Comparison of ENCODE assay signal across 32 cellular contexts in genomic region chr1:50471967-50472366, GRCh38. TPM values are rescaled to one million over a fixed set of nuclear protein-coding genes. Genes with fewer than 3 reads are reported as not detected.
"Had no signal": no experiment of that assay in that cellular context is flagged by ENCODE, and none has a peak within 500 bp of the region (broad histone marks: within the 10 kb centered on the region; RNA-seq: fewer than 3 reads in every experiment).

No MANE protein-coding gene starts in this region.

- ATAC-seq: activated CD8-positive, alpha-beta memory T cell treated with anti-CD3 and anti-CD28 coated beads, Interleukin-2, amount 10 ng/mL, durations not matched to agents 7 days and 5 days; activated CD8-positive, alpha-beta T cell treated with anti-CD3 and anti-CD28 coated beads, Interleukin-2, amount 10 ng/mL, durations not matched to agents 7 days and 5 days; activated naive CD4-positive, alpha-beta T cell treated with anti-CD3 and anti-CD28 coated beads, Interleukin-2, amount 50 U/mL, for 72 hours; foreskin keratinocyte; heart left ventricle; left ventricle myocardium superior; stimulated activated effector memory CD8-positive, alpha-beta T cell treated with anti-CD3 and anti-CD28 coated beads, Interleukin-12 subunit alpha, Interleukin-12 subunit beta, amount 100 ng/mL, for 72 hours; stimulated activated naive CD8-positive, alpha-beta T cell treated with anti-CD3 and anti-CD28 coated beads, Interleukin-15, amount 100 ng/mL, for 72 hours; T-helper 17 cell had no signal

- H3K4me3 ChIP-seq: breast epithelium, esophagus muscularis mucosa, heart left ventricle, ovary, sigmoid colon, thyroid gland, upper lobe of left lung, vagina had no signal

- H3K27me3 Mint-ChIP-seq: activated CD8-positive, alpha-beta memory T cell treated with anti-CD3 and anti-CD28 coated beads, Interleukin-2, amount 10 ng/mL, durations not matched to agents 7 days and 5 days; naive B cell; progenitor cell of endocrine pancreas; stimulated activated naive CD8-positive, alpha-beta T cell treated with anti-CD3 and anti-CD28 coated beads, Interleukin-15, amount 100 ng/mL, for 72 hours; T-helper 17 cell had no signal

- H3K9me3 ChIP-seq: breast epithelium, esophagus muscularis mucosa, heart left ventricle, ovary, sigmoid colon, thyroid gland, upper lobe of left lung, vagina had no signal

- H3K27ac Mint-ChIP-seq: activated CD8-positive, alpha-beta memory T cell treated with anti-CD3 and anti-CD28 coated beads, Interleukin-2, amount 10 ng/mL, durations not matched to agents 7 days and 5 days; activated CD8-positive, alpha-beta T cell treated with anti-CD3 and anti-CD28 coated beads, Interleukin-2, amount 10 ng/mL, durations not matched to agents 7 days and 5 days; activated naive CD4-positive, alpha-beta T cell treated with anti-CD3 and anti-CD28 coated beads, Interleukin-2, amount 50 U/mL, for 72 hours; mesothelial cell of epicardium; nephron progenitor cell; progenitor cell of endocrine pancreas; stimulated activated effector memory CD8-positive, alpha-beta T cell treated with anti-CD3 and anti-CD28 coated beads, Interleukin-12 subunit alpha, Interleukin-12 subunit beta, amount 100 ng/mL, for 72 hours; stimulated activated naive CD8-positive, alpha-beta T cell treated with anti-CD3 and anti-CD28 coated beads, Interleukin-15, amount 100 ng/mL, for 72 hours; T-helper 17 cell had no signal

- H3K36me3 ChIP-seq: breast epithelium, ovary had no signal

- H3K4me1 Mint-ChIP-seq: activated CD8-positive, alpha-beta memory T cell treated with anti-CD3 and anti-CD28 coated beads, Interleukin-2, amount 10 ng/mL, durations not matched to agents 7 days and 5 days; mesothelial cell of epicardium; naive B cell; nephron progenitor cell; stimulated activated effector memory CD8-positive, alpha-beta T cell treated with anti-CD3 and anti-CD28 coated beads, Interleukin-12 subunit alpha, Interleukin-12 subunit beta, amount 100 ng/mL, for 72 hours; stimulated activated naive CD8-positive, alpha-beta T cell treated with anti-CD3 and anti-CD28 coated beads, Interleukin-15, amount 100 ng/mL, for 72 hours had no signal

- H3K27ac ChIP-seq: breast epithelium, esophagus muscularis mucosa, foreskin keratinocyte, heart left ventricle, ovary, sigmoid colon, thyroid gland, upper lobe of left lung, vagina had no signal

- DNase-seq: activated CD4-positive, alpha-beta T cell treated with anti-CD3 and anti-CD28 coated beads for 1 hour; activated CD4-positive, alpha-beta T cell treated with anti-CD3 and anti-CD28 coated beads, Interleukin-2, amount 50 U/mL, for 1 hour; activated CD8-positive, alpha-beta memory T cell treated with anti-CD3 and anti-CD28 coated beads, Interleukin-2, amount 10 ng/mL, durations not matched to agents 7 days and 5 days; activated CD8-positive, alpha-beta T cell treated with anti-CD3 and anti-CD28 coated beads, Interleukin-2, amount 10 ng/mL, durations not matched to agents 7 days and 5 days; activated naive CD4-positive, alpha-beta T cell; activated T-cell treated with anti-CD3 and anti-CD28 coated beads, Interleukin-2, amount 50 U/mL, for 48 hours; central memory CD4-positive, alpha-beta T cell; foreskin keratinocyte; heart left ventricle; hypothalamus; islet precursor cell; left ventricle myocardium superior; naive B cell; nephron progenitor cell; ovary; retina; sigmoid colon; small intestine; stimulated activated CD4-positive, alpha-beta T cell treated with anti-CD3 and anti-CD28 coated beads, Interleukin-4, amount 100 ng/mL, for 24 hours; stimulated activated naive CD8-positive, alpha-beta T cell treated with anti-CD3 and anti-CD28 coated beads, Interleukin-15, amount 100 ng/mL, for 72 hours; substantia nigra; T-helper 17 cell; thyroid gland; upper lobe of left lung had no signal

- H3K9me3 Mint-ChIP-seq: activated naive CD4-positive, alpha-beta T cell treated with anti-CD3 and anti-CD28 coated beads, Interleukin-2, amount 50 U/mL, for 72 hours; mesothelial cell of epicardium; naive B cell; nephron progenitor cell; stimulated activated effector memory CD8-positive, alpha-beta T cell treated with anti-CD3 and anti-CD28 coated beads, Interleukin-12 subunit alpha, Interleukin-12 subunit beta, amount 100 ng/mL, for 72 hours; stimulated activated naive CD8-positive, alpha-beta T cell treated with anti-CD3 and anti-CD28 coated beads, Interleukin-15, amount 100 ng/mL, for 72 hours had no signal

- H3K27me3 ChIP-seq: breast epithelium, esophagus muscularis mucosa, foreskin keratinocyte, heart left ventricle, ovary, sigmoid colon, thyroid gland, upper lobe of left lung, vagina had no signal

- H3K36me3 Mint-ChIP-seq: mesothelial cell of epicardium had no signal

- H3K4me3 Mint-ChIP-seq: activated CD8-positive, alpha-beta memory T cell treated with anti-CD3 and anti-CD28 coated beads, Interleukin-2, amount 10 ng/mL, durations not matched to agents 7 days and 5 days; activated CD8-positive, alpha-beta T cell treated with anti-CD3 and anti-CD28 coated beads, Interleukin-2, amount 10 ng/mL, durations not matched to agents 7 days and 5 days; mesothelial cell of epicardium; naive B cell; nephron progenitor cell; stimulated activated effector memory CD8-positive, alpha-beta T cell treated with anti-CD3 and anti-CD28 coated beads, Interleukin-12 subunit alpha, Interleukin-12 subunit beta, amount 100 ng/mL, for 72 hours; stimulated activated naive CD8-positive, alpha-beta T cell treated with anti-CD3 and anti-CD28 coated beads, Interleukin-15, amount 100 ng/mL, for 72 hours; T-helper 17 cell had no signal

- H3K4me1 ChIP-seq: breast epithelium, esophagus muscularis mucosa, foreskin keratinocyte, heart left ventricle, sigmoid colon, thyroid gland, upper lobe of left lung, vagina had no signal

RNA-seq across cellular contexts. Expression of gene DMRTA2, which starts 48.7 kb away (rescaled TPM):
- total RNA-seq: activated CD8-positive, alpha-beta T cell treated with anti-CD3 and anti-CD28 coated beads, Interleukin-2, amount 10 ng/mL, durations not matched to agents 7 days and 5 days; activated naive CD4-positive, alpha-beta T cell treated with anti-CD3 and anti-CD28 coated beads, Interleukin-2, amount 50 U/mL, for 72 hours; esophagus muscularis mucosa; foreskin keratinocyte; left ventricle myocardium superior; lung microvascular endothelial cell; mesothelial cell of epicardium; progenitor cell of endocrine pancreas; T-helper 17 cell; thyroid gland; vagina had no signal
- polyA plus RNA-seq: foreskin keratinocyte, heart left ventricle, ovary had no signal
